Comparison of ENCODE assay signal across 9 cellular contexts in genomic region chr2:72148975-72149555, GRCh38. TPM values are rescaled to one million over a fixed set of nuclear protein-coding genes. Genes with fewer than 3 reads are reported as not detected.
DNase-seq lines count a peak whose midpoint lies in the region; ATAC-seq, FAIRE-seq and TF ChIP-seq lines count a peak whose summit lies in the region.
"Had no signal": no experiment of that assay in that cellular context is flagged by ENCODE, and none has a peak within 500 bp of the region (broad histone marks: within the 10 kb centered on the region; RNA-seq: fewer than 3 reads in every experiment).

No MANE protein-coding gene starts in this region.

- no peaks in the 10 kb centered on the region for H3K36me3 ChIP-seq in parathyroid adenoma (ENCODE audit: control insufficient read depth, insufficient read depth, low read length)

- H3K4me2 ChIP-seq in parathyroid adenoma (ENCODE audit: low read length) = peak overlapping the region; percentile 75

- no peak overlapping the region for H3K27ac Mint-ChIP-seq in activated T-helper 17 cell treated with anti-CD3 and anti-CD28 coated beads, Interleukin-2, amount 50 U/mL, for 72 hours

- H3K4me1 Mint-ChIP-seq in activated T-helper 17 cell treated with anti-CD3 and anti-CD28 coated beads, Interleukin-2, amount 50 U/mL, for 72 hours = peaks cover 31% of the 10 kb centered on the region

- no peak overlapping the region for H3K9ac ChIP-seq in parathyroid adenoma

- H3K27ac ChIP-seq in parathyroid adenoma = no peak overlapping the region

- TF ChIP-seq CTCF in parathyroid adenoma (IDR thresholded peaks at IDR 0.05) = no peak

- intact Hi-C loops in cardiac septum (cut with DNase I) = loop anchor here (10.0 kb wide), 1 partner anchor 444 kb away; no protein-coding TSS in a partner anchor

- peaks cover 18% of the 10 kb centered on the region for H3K36me3 Mint-ChIP-seq in activated T-helper 17 cell treated with anti-CD3 and anti-CD28 coated beads, Interleukin-2, amount 50 U/mL, for 72 hours (ENCODE audit: low read depth)

- H3K27me3 Mint-ChIP-seq in activated T-helper 17 cell treated with anti-CD3 and anti-CD28 coated beads, Interleukin-2, amount 50 U/mL, for 72 hours = peaks cover 60% of the 10 kb centered on the region

- ATAC-seq in activated T-helper 17 cell treated with anti-CD3 and anti-CD28 coated beads, Interleukin-2, amount 50 U/mL, for 72 hours (replicated peaks) = peak; percentile 20
- no peak for ATAC-seq in HG03442 (IDR thresholded peaks at IDR 0.05; ENCODE audit: unreplicated experiment)
- no peak for ATAC-seq in GM21367 (IDR thresholded peaks at IDR 0.05; ENCODE audit: unreplicated experiment)

- H2AFZ ChIP-seq in parathyroid adenoma = peak overlapping the region; percentile 47

- H3K9me3 ChIP-seq in parathyroid adenoma (ENCODE audit: control insufficient read depth, low read length) = no peaks in the 10 kb centered on the region

- peak; percentile 4 for DNase-seq in CD1c-positive myeloid dendritic cell (ENCODE audit: extremely low spot score)
- DNase-seq in HuH-7 (ENCODE audit: low spot score) = peak; percentile 71
- peak; percentile 79 for DNase-seq in cardiac septum (ENCODE audit: low spot score)
- no peak for DNase-seq in GM19239 (ENCODE audit: insufficient read length, low spot score)

- peak overlapping the region; percentile 76 for H3K4me3 Mint-ChIP-seq in activated T-helper 17 cell treated with anti-CD3 and anti-CD28 coated beads, Interleukin-2, amount 50 U/mL, for 72 hours

- FAIRE-seq in GM19239 (lab: Jason Lieb, UNC) = no peak
- FAIRE-seq: endometrium had no signal

- peaks cover 11% of the 10 kb centered on the region for H3K27me3 ChIP-seq in parathyroid adenoma (ENCODE audit: control insufficient read depth, insufficient read depth, low read length)

- H3K4me3 ChIP-seq in parathyroid adenoma (ENCODE audit: low read depth, low read length) = peak overlapping the region; percentile 45

- H3K4me1 ChIP-seq in parathyroid adenoma = peaks cover 9% of the 10 kb centered on the region

- no peaks in the 10 kb centered on the region for H3K9me3 Mint-ChIP-seq in activated T-helper 17 cell treated with anti-CD3 and anti-CD28 coated beads, Interleukin-2, amount 50 U/mL, for 72 hours

- H3K79me2 ChIP-seq in parathyroid adenoma = no peaks in the 10 kb centered on the region

RNA-seq across cellular contexts. Expression of gene CYP26B1, which starts 1.4 kb away (rescaled TPM):
- under 1 TPM in 1 of 2 donors, not detected in 1; 0.05 TPM for total RNA-seq in activated T-helper 17 cell treated with anti-CD3 and anti-CD28 coated beads, Interleukin-2, amount 50 U/mL, for 72 hours
- 7.0 TPM for total RNA-seq in cardiac septum
